In the genomic region with DNA sequence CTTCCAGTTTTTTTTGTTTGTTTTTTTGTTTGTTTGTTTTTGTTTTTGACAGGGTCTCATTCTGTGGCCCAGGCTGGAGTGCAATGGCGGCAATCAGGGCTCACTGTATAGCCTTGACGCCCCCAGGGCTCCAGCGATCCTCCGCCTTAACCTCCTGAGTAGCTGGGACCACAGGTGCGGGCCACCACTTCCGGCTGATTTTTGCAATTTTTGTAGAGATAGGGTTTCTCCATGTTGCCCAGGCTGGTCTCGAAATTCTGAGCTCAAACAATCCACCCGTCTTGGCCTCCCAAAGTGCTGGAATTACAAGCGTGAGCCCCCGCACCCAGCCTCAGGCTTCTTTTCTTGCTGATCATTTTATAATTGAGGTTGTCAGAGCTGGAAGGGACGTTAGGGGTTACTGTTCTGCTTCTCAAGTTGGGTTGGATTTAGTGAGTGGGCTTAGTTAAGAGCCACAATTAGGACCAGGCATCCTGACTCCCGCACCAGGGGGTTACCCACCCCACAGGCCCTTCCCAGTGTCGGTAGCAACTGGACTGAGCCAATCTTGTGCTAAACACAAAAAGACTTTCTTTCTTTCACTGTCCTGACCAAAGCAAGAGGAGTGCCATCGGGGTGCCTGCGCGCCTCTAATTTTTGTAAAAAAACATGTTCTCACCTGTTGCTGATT, we compare ENCODE assay signal across 8 cellular contexts. TPM values are rescaled to one million over a fixed set of nuclear protein-coding genes. Genes with fewer than 3 reads are reported as not detected.
DNase-seq lines count a peak whose midpoint lies in the region; ATAC-seq and TF ChIP-seq lines count a peak whose summit lies in the region.

No MANE protein-coding gene starts in this region.

- no peak for TF ChIP-seq POLR2A in heart left ventricle (IDR thresholded peaks at IDR 0.05)

- peaks cover 71% of the 10 kb centered on the region for H3K27me3 Mint-ChIP-seq in endodermal cell (ENCODE audit: insufficient read depth)

- 4 to 12% (median 9%) methylated on average over 15 to 16 of the region's 16 CpGs for WGBS in heart left ventricle, 4 donors
- WGBS in endodermal cell (ENCODE audit: insufficient coverage in 1 of 2, insufficient read length in 1 of 2), 2 experiments: 18 to 20% methylated on average over 9 to 16 of the region's 16 CpGs

- peaks cover 14% of the 10 kb centered on the region for H3K4me1 Mint-ChIP-seq in endodermal cell

- no peak overlapping the region for H3K9ac ChIP-seq in endodermal cell (ENCODE audit: extremely low read depth, low read length, poor library complexity, severe bottlenecking)

- H3K9me3 Mint-ChIP-seq in endodermal cell: no peaks in the 10 kb centered on the region

- no peak for DNase-seq in heart left ventricle
- no peak for DNase-seq in Right ventricle myocardium inferior (ENCODE audit: missing footprints)
- DNase-seq in NCI-H2227 (lab: John Stamatoyannopoulos, UW; ENCODE audit: unreplicated experiment): peak; percentile 30
- DNase-seq in endodermal cell: peak; percentile 73
- DNase-seq in skeletal muscle cell (ENCODE audit: low read depth): no peak
- no peak for DNase-seq in effector memory CD4-positive, alpha-beta T cell
- no peak for DNase-seq in activated CD8-positive, alpha-beta memory T cell treated with anti-CD3 and anti-CD28 coated beads, Interleukin-2, amount 50 U/mL, for 4 hours
- DNase-seq in GM20000 (ENCODE audit: low spot score): no peak

- no peaks in the 10 kb centered on the region for H3K9me3 ChIP-seq in heart left ventricle
- no peaks in the 10 kb centered on the region for H3K9me3 ChIP-seq in endodermal cell (ENCODE audit: control insufficient read depth, low read length)
- no peaks in the 10 kb centered on the region for H3K9me3 ChIP-seq in effector memory CD4-positive, alpha-beta T cell (ENCODE audit: control insufficient read depth, low read length)

- H3K36me3 Mint-ChIP-seq in endodermal cell (ENCODE audit: low read depth): no peaks in the 10 kb centered on the region

- peak overlapping the region; percentile 3 for H3K27ac Mint-ChIP-seq in endodermal cell

- intact Hi-C loops in heart left ventricle (cut with DNase I): loop anchor here in 2 of 10 donors (10.0 kb wide), 2 partner anchors 57 to 67 kb away; partner anchors contain the start of gene ZKSCAN8 (in 1 of the 2)
- intact Hi-C loops in Right ventricle myocardium inferior (cut with DNase I): no loop called here

- TF ChIP-seq CTCF in heart left ventricle (IDR thresholded peaks at IDR 0.05) (no peak), endodermal cell (conservative IDR thresholded peaks at IDR 0.05) (no peak), GM20000 (IDR thresholded peaks at IDR 0.05; ENCODE audit: extremely low read depth, missing control alignments) (no peak)

- H3K4me3 Mint-ChIP-seq in endodermal cell: peak overlapping the region; percentile 64

- H3K36me3 ChIP-seq in heart left ventricle (no peaks in the 10 kb centered on the region), endodermal cell (ENCODE audit: control insufficient read depth, insufficient read depth, low read length) (no peaks in the 10 kb centered on the region)
- no peaks in the 10 kb centered on the region for H3K36me3 ChIP-seq in effector memory CD4-positive, alpha-beta T cell (ENCODE audit: control insufficient read depth, insufficient read depth, low read length)

- H3K27me3 ChIP-seq in heart left ventricle (peaks cover 48 to 96% (median 91%) of the 10 kb centered on the region in 9 donors), endodermal cell (ENCODE audit: control insufficient read depth, insufficient read depth, low read length, poor library complexity, severe bottlenecking) (peaks cover 55% of the 10 kb centered on the region)
- H3K27me3 ChIP-seq in effector memory CD4-positive, alpha-beta T cell (replicated peaks; ENCODE audit: control insufficient read depth, insufficient read depth, low read length, poor library complexity, severe bottlenecking): peaks cover 70% of the 10 kb centered on the region

- H3K4me1 ChIP-seq in heart left ventricle: peaks cover 0 to 30% (median 10%) of the 10 kb centered on the region in 12 donors
- H3K4me1 ChIP-seq in endodermal cell (ENCODE audit: control insufficient read depth, insufficient read depth, low read length): no peaks in the 10 kb centered on the region
- H3K4me1 ChIP-seq in effector memory CD4-positive, alpha-beta T cell (ENCODE audit: control insufficient read depth, insufficient read depth, low read length, poor library complexity, severe bottlenecking): peaks cover 14% of the 10 kb centered on the region

- H3K27ac ChIP-seq in heart left ventricle: no peak overlapping the region
- H3K27ac ChIP-seq in endodermal cell (ENCODE audit: low read depth, low read length): no peak overlapping the region
- no peak overlapping the region for H3K27ac ChIP-seq in effector memory CD4-positive, alpha-beta T cell (ENCODE audit: insufficient read depth, low read length, poor library complexity, severe bottlenecking)

- H3K4me3 ChIP-seq in heart left ventricle (peak overlapping the region in 8 of 12 donors; percentile 6 to 37 (median 22)), endodermal cell (ENCODE audit: low read length) (peak overlapping the region; percentile 86), skeletal muscle cell (ENCODE audit: low read depth, low read length) (peak overlapping the region; percentile 49)
- H3K4me3 ChIP-seq in effector memory CD4-positive, alpha-beta T cell (ENCODE audit: insufficient read depth, low read depth, low read length, poor library complexity, severe bottlenecking): no peak overlapping the region

- peak in 1 of 4 donors; percentile 7 for ATAC-seq in heart left ventricle
- no peak for ATAC-seq in Right ventricle myocardium inferior

RNA-seq across cellular contexts. Expression of gene ZSCAN9, which starts 13.1 kb away (rescaled TPM):
- 10 to 100 TPM in 2 of 9 donors, 1 to 10 TPM in 7; 6.8 to 12.6 (median 7.9) TPM for total RNA-seq in heart left ventricle
- 10 to 100 TPM in 1 of 2 donors, 1 to 10 TPM in 1; 5.8 to 10.2 TPM for polyA plus RNA-seq in heart left ventricle
- 9.4 TPM for total RNA-seq in Right ventricle myocardium inferior
- 10 to 100 TPM; 23.1 to 32.1 TPM for total RNA-seq in endodermal cell
- polyA plus RNA-seq in endodermal cell (2013, experiment 1 of 2): 33.4 TPM
- 29.1 TPM for polyA plus RNA-seq in endodermal cell (2013, experiment 2 of 2)

RNA-seq across cellular contexts. Expression of gene ZKSCAN4, which starts 40.1 kb away (rescaled TPM):
- 1 to 10 TPM; 2.1 to 5.0 (median 2.5) TPM for total RNA-seq in heart left ventricle
- 1 to 10 TPM; 1.5 to 2.2 TPM for polyA plus RNA-seq in heart left ventricle
- total RNA-seq in Right ventricle myocardium inferior: 2.5 TPM
- 1 to 10 TPM; 7.3 to 8.2 TPM for total RNA-seq in endodermal cell
- polyA plus RNA-seq in endodermal cell (2013, experiment 1 of 2): 8.1 TPM
- 5.6 TPM for polyA plus RNA-seq in endodermal cell (2013, experiment 2 of 2)

RNA-seq across cellular contexts. Expression of gene NKAPL, which starts 47.1 kb away (rescaled TPM):
- total RNA-seq in heart left ventricle: 1 to 10 TPM; 3.3 to 8.4 (median 5.2) TPM
- polyA plus RNA-seq in heart left ventricle: 1 to 10 TPM; 5.8 to 7.2 TPM
- 7.4 TPM for total RNA-seq in Right ventricle myocardium inferior
- under 1 TPM in 1 of 2 donors, not detected in 1; 0.42 TPM for total RNA-seq in endodermal cell
- polyA plus RNA-seq in endodermal cell (2013, experiment 1 of 2): not detected
- not detected for polyA plus RNA-seq in endodermal cell (2013, experiment 2 of 2)

RNA-seq across cellular contexts. Expression of gene ZSCAN26, which starts 55.0 kb away (rescaled TPM):
- 10 to 100 TPM in 8 of 9 donors, 1 to 10 TPM in 1; 9.8 to 16.4 (median 12.2) TPM for total RNA-seq in heart left ventricle
- polyA plus RNA-seq in heart left ventricle: 1 to 10 TPM; 8.1 to 8.3 TPM
- total RNA-seq in Right ventricle myocardium inferior: 11.1 TPM
- total RNA-seq in endodermal cell: 10 to 100 TPM; 10.9 to 18.9 TPM
- 24.9 TPM for polyA plus RNA-seq in endodermal cell (2013, experiment 1 of 2)
- polyA plus RNA-seq in endodermal cell (2013, experiment 2 of 2): 21.1 TPM

Comparison
In these comparisons a context has a peak if more than half of its experiments do, and no peak if none do; other contexts are left out.
1. DNase-seq: peak in NCI-H2227 (single experiment) and endodermal cell (single experiment); none in heart left ventricle (0 of 5), Right ventricle myocardium inferior (single experiment), skeletal muscle cell (single experiment), effector memory CD4-positive, alpha-beta T cell (0 of 3), activated CD8-positive, alpha-beta memory T cell treated with anti-CD3 and anti-CD28 coated beads, Interleukin-2, amount 50 U/mL, for 4 hours (single experiment) and GM20000 (single experiment).